ENCODE assay signal across 27 cellular contexts in the genomic region with DNA sequence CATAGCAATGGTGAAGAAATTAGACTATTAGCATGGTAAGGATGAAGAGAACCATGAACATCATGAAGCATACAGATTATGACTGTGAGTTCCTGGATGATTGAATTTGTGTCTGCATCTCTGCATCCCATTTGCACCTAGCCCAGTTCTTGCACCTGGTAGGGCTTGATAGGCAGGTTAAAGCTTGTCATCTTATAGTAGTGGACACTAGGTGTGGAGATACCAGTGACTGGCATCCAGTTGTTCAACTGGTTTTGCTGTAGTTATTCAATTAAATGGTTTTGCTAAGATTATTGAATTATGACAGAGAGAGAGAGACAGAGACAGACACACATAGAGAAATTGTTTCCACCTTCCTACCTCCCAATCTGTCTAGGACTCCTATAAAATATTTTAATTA.
"Had no signal": no experiment of that assay in that cellular context is flagged by ENCODE, and none has a peak within 500 bp of the region (broad histone marks: within the 10 kb centered on the region; RNA-seq: fewer than 3 reads in every experiment).

No MANE protein-coding gene starts in this region.

- DNase-seq: immature natural killer cell; kidney; left colon; left lung; lower lobe of right lung; mammary epithelial cell; mesenchymal stem cell; naive thymus-derived CD8-positive, alpha-beta T cell; nucleus accumbens; pancreas; posterior cingulate gyrus; retina; right cardiac atrium; stimulated activated CD4-positive, alpha-beta T cell treated with anti-CD3 and anti-CD28 coated beads, Interleukin-12 subunit alpha, Interleukin-12 subunit beta, amount 100 ng/mL, for 4 hours; stimulated activated CD4-positive, alpha-beta T cell treated with anti-CD3 and anti-CD28 coated beads, Interleukin-15, amount 100 ng/mL, for 24 hours; stimulated activated CD4-positive, alpha-beta T cell treated with anti-CD3 and anti-CD28 coated beads, Interleukin-2, amount 100 ng/mL, for 24 hours; stimulated activated CD4-positive, alpha-beta T cell treated with anti-CD3 and anti-CD28 coated beads, Interleukin-4, amount 100 ng/mL, for 1 hour; stimulated activated naive B cell treated with anti-CD40 and anti-IgM and Interleukin-4, amounts not matched to agents 10 μg/mL and 1 μg/mL and 100 μg/mL, for 72 hours; stimulated activated naive CD8-positive, alpha-beta T cell treated with anti-CD3 and anti-CD28 coated beads, Interleukin-15, Interleukin-2, amounts not matched to agents 100 U/mL and 50 U/mL, for 24 hours; stomach; testis; tibial artery; trophoblast cell; upper lobe of right lung had no signal

- ATAC-seq: left colon; left lung; lower lobe of right lung; naive thymus-derived CD8-positive, alpha-beta T cell; pancreas; right cardiac atrium; sciatic nerve; stimulated activated naive B cell treated with anti-CD40 and anti-IgM and Interleukin-4, amounts not matched to agents 10 μg/mL and 1 μg/mL and 100 μg/mL, for 72 hours; stimulated activated naive CD8-positive, alpha-beta T cell treated with anti-CD3 and anti-CD28 coated beads, Interleukin-15, Interleukin-2, amounts not matched to agents 100 U/mL and 50 U/mL, for 24 hours; upper lobe of right lung had no signal

- H3K4me3 ChIP-seq: left lung, lower lobe of right lung, pancreas, prostate gland, skin epidermis, stomach, testis, tibial artery, upper lobe of right lung had no signal
